ENCODE assay signal across 15 cellular contexts in genomic region chr16:88509749-88510069, GRCh38. TPM values are rescaled to one million over a fixed set of nuclear protein-coding genes. Genes with fewer than 3 reads are reported as not detected.
DNase-seq lines count a peak whose midpoint lies in the region; ATAC-seq and TF ChIP-seq lines count a peak whose summit lies in the region.
"Had no signal": no experiment of that assay in that cellular context is flagged by ENCODE, and none has a peak within 500 bp of the region (broad histone marks: within the 10 kb centered on the region; RNA-seq: fewer than 3 reads in every experiment).

No MANE protein-coding gene starts in this region.

- no peak for DNase-seq in NT2/D1 (ENCODE audit: low read depth, low spot score)
- no peak for DNase-seq in prostate gland (ENCODE audit: low spot score)
- DNase-seq in NCI-H2081 (lab: John Stamatoyannopoulos, UW), result no peak
- DNase-seq: CD4-positive, alpha-beta memory T cell; GF-D8; H7; IMR-90; NCI-H2029; NCI-H2227 treated with DMSO at 0.1 percent for 48 hours; NCI-H524 treated with DMSO at 0.1 percent for 48 hours had no signal

- H4K20me1 ChIP-seq in BLaER1, result peaks cover 71% of the 10 kb centered on the region

- ATAC-seq in esophagus mucosa, result peak; percentile 2
- ATAC-seq in gastroesophageal sphincter, result no peak
- no peak for ATAC-seq in GM18907 (IDR thresholded peaks at IDR 0.05; ENCODE audit: unreplicated experiment)
- no peak for ATAC-seq in HG03135 (IDR thresholded peaks at IDR 0.05; ENCODE audit: unreplicated experiment)

- TF ChIP-seq POLR2A in prostate gland (IDR thresholded peaks at IDR 0.05), result no peak
- no peak for TF ChIP-seq POLR2A in gastroesophageal sphincter (IDR thresholded peaks at IDR 0.05)

- H3K27ac ChIP-seq in BLaER1 (0 out of 2 replicates have a peak overlapping the region, but pooled peaks have one; percentile 9), prostate gland (peak overlapping the region; percentile 60 to 76), gastroesophageal sphincter (no peak overlapping the region)

- TF ChIP-seq CTCF in prostate gland (IDR thresholded peaks at IDR 0.05), result no peak
- TF ChIP-seq CTCF in gastroesophageal sphincter (IDR thresholded peaks at IDR 0.05), result no peak

- H3K4me3 ChIP-seq in BLaER1 (no peak overlapping the region), NT2/D1 (ENCODE audit: insufficient read length, low read depth) (no peak overlapping the region), prostate gland (no peak overlapping the region), gastroesophageal sphincter (no peak overlapping the region)

- no peak overlapping the region for H3K4me2 ChIP-seq in BLaER1

- WGBS in prostate gland, result 48% methylated on average over 9 of the region's 12 CpGs
- no CpG with 5 or more reads among the region's 12 CpGs for WGBS in gastroesophageal sphincter (ENCODE audit: low coverage in 1 of 2), 2 donors

- peaks cover 43% of the 10 kb centered on the region for H3K36me3 ChIP-seq in BLaER1
- H3K36me3 ChIP-seq in NT2/D1 (ENCODE audit: insufficient read depth, insufficient read length, low read length), result no peaks in the 10 kb centered on the region
- no peaks in the 10 kb centered on the region for H3K36me3 ChIP-seq in prostate gland
- no peaks in the 10 kb centered on the region for H3K36me3 ChIP-seq in gastroesophageal sphincter

- H3K9ac ChIP-seq in BLaER1, result no peak overlapping the region
- peak overlapping the region; percentile 21 for H3K9ac ChIP-seq in NT2/D1 (ENCODE audit: insufficient read length, low read depth)

- intact Hi-C loops in prostate gland (cut with DNase I), result no loop called here

- TF ChIP-seq EP300 in gastroesophageal sphincter (IDR thresholded peaks at IDR 0.05), result no peak

- H3K4me1 ChIP-seq in BLaER1 (peaks cover 43% of the 10 kb centered on the region), NT2/D1 (ENCODE audit: insufficient read depth, insufficient read length) (peaks cover 16% of the 10 kb centered on the region), prostate gland (replicated peaks) (peaks cover 16% of the 10 kb centered on the region), gastroesophageal sphincter (no peaks in the 10 kb centered on the region)

- H3K9me3 ChIP-seq in BLaER1, result no peaks in the 10 kb centered on the region
- H3K9me3 ChIP-seq in NT2/D1 (ENCODE audit: insufficient read depth, low read length), result no peaks in the 10 kb centered on the region
- H3K9me3 ChIP-seq in prostate gland, result no peaks in the 10 kb centered on the region
- no peaks in the 10 kb centered on the region for H3K9me3 ChIP-seq in gastroesophageal sphincter

- H3K27me3 ChIP-seq in BLaER1, result no peaks in the 10 kb centered on the region
- H3K27me3 ChIP-seq in NT2/D1 (ENCODE audit: insufficient read depth, insufficient read length), result no peaks in the 10 kb centered on the region
- no peaks in the 10 kb centered on the region for H3K27me3 ChIP-seq in prostate gland (replicated peaks; ENCODE audit: insufficient read depth)
- H3K27me3 ChIP-seq in gastroesophageal sphincter, result peaks cover 69% of the 10 kb centered on the region

RNA-seq across cellular contexts. Expression of gene ZFPM1, which starts 56.6 kb away (rescaled TPM):
- 3.2 TPM for total RNA-seq in esophagus mucosa
- 10 to 100 TPM in 1 of 2 donors, 1 to 10 TPM in 1; 4.1 to 21.5 TPM for total RNA-seq in prostate gland
- 1 to 10 TPM in 1 of 4 donors, under 1 TPM in 3; 0.40 to 1.4 (median 0.59) TPM for total RNA-seq in gastroesophageal sphincter

Comparison
In these comparisons a context has a peak if more than half of its experiments do, and no peak if none do; other contexts are left out.
1. H3K27ac ChIP-seq: peak in BLaER1 (single experiment) and prostate gland (2 of 2); none in gastroesophageal sphincter (0 of 4).